Comparison of ENCODE assay signal across 20 cellular contexts in genomic region chr20:62733250-62733842, GRCh38. TPM values are rescaled to one million over a fixed set of nuclear protein-coding genes. Genes with fewer than 3 reads are reported as not detected.
A peak's percentile ranks its signal among the peaks of the same experiment; 100 is the strongest.
DNase-seq lines count a peak whose midpoint lies in the region; TF ChIP-seq lines count a peak whose summit lies in the region.
"Had no signal": no experiment of that assay in that cellular context is flagged by ENCODE, and none has a peak within 500 bp of the region (broad histone marks: within the 10 kb centered on the region; RNA-seq: fewer than 3 reads in every experiment).

No MANE protein-coding gene starts in this region.

- TF ChIP-seq CTCF in HEK293 (tag by site-specific recombination; IDR thresholded peaks at IDR 0.05) (no peak), GM13976 (IDR thresholded peaks at IDR 0.05; ENCODE audit: borderline replicate concordance, control extremely low read depth, extremely low read depth, insufficient read depth, missing control alignments) (no peak)

- DNase-seq in activated CD4-positive, alpha-beta memory T cell treated with anti-CD3 and anti-CD28 coated beads for 36 hours: peak; percentile 3
- DNase-seq in activated CD4-positive, alpha-beta memory T cell treated with anti-CD3 and anti-CD28 coated beads, Interleukin-2, amount 10 ng/mL, durations not matched to agents 7 days and 5 days: no peak
- peak in 3 of 61 donors; percentile 10 to 53 (median 39) for DNase-seq in caudate nucleus (lab: John Stamatoyannopoulos, UW)
- DNase-seq in retina: peak; percentile 14
- DNase-seq in posterior vena cava (ENCODE audit: low spot score): no peak
- no peak for DNase-seq in germinal center (ENCODE audit: low spot score)
- no peak for DNase-seq in GM13976 (ENCODE audit: low spot score)
- DNase-seq: 8988T, DMS79, KBM-7, MG63, NCI-H1105, NCI-H1694 treated with DMSO at 0.1 percent for 48 hours, SK-N-SH had no signal

- H3K4me3 Mint-ChIP-seq in activated CD4-positive, alpha-beta memory T cell treated with anti-CD3 and anti-CD28 coated beads for 36 hours: no peak overlapping the region
- no peak overlapping the region for H3K4me3 Mint-ChIP-seq in activated CD4-positive, alpha-beta memory T cell treated with anti-CD3 and anti-CD28 coated beads, Interleukin-2, amount 10 ng/mL, durations not matched to agents 7 days and 5 days

- peaks cover 2% of the 10 kb centered on the region for H3K27me3 Mint-ChIP-seq in activated CD4-positive, alpha-beta memory T cell treated with anti-CD3 and anti-CD28 coated beads for 36 hours
- peaks cover 54% of the 10 kb centered on the region for H3K27me3 Mint-ChIP-seq in activated CD4-positive, alpha-beta memory T cell treated with anti-CD3 and anti-CD28 coated beads, Interleukin-2, amount 10 ng/mL, durations not matched to agents 7 days and 5 days

- intact Hi-C loops in activated CD4-positive, alpha-beta memory T cell treated with anti-CD3 and anti-CD28 coated beads for 36 hours (cut with micrococcal nuclease): no loop called here
- intact Hi-C loops in posterior vena cava (cut with DNase I): no loop called here

- H3K9me3 Mint-ChIP-seq in activated CD4-positive, alpha-beta memory T cell treated with anti-CD3 and anti-CD28 coated beads for 36 hours: no peaks in the 10 kb centered on the region
- H3K9me3 Mint-ChIP-seq in activated CD4-positive, alpha-beta memory T cell treated with anti-CD3 and anti-CD28 coated beads, Interleukin-2, amount 10 ng/mL, durations not matched to agents 7 days and 5 days: no peaks in the 10 kb centered on the region

- in situ Hi-C loops in GM13976 (cut with MboI; ENCODE audit: low sequenced_read_pairs, unreplicated experiment): no loop called here

- peaks cover 9% of the 10 kb centered on the region for H3K4me1 Mint-ChIP-seq in activated CD4-positive, alpha-beta memory T cell treated with anti-CD3 and anti-CD28 coated beads for 36 hours (ENCODE audit: low read depth)
- H3K4me1 Mint-ChIP-seq in activated CD4-positive, alpha-beta memory T cell treated with anti-CD3 and anti-CD28 coated beads, Interleukin-2, amount 10 ng/mL, durations not matched to agents 7 days and 5 days: peaks cover 39% of the 10 kb centered on the region

- no peak overlapping the region for H3K27ac Mint-ChIP-seq in activated CD4-positive, alpha-beta memory T cell treated with anti-CD3 and anti-CD28 coated beads for 36 hours
- no peak overlapping the region for H3K27ac Mint-ChIP-seq in activated CD4-positive, alpha-beta memory T cell treated with anti-CD3 and anti-CD28 coated beads, Interleukin-2, amount 10 ng/mL, durations not matched to agents 7 days and 5 days

- CTCF ChIA-PET in activated CD4-positive, alpha-beta memory T cell treated with anti-CD3 and anti-CD28 coated beads for 36 hours (lab: Charles Lee): no interaction called here
- CTCF ChIA-PET in activated CD4-positive, alpha-beta memory T cell treated with anti-CD3 and anti-CD28 coated beads, Interleukin-2, amount 10 ng/mL, durations not matched to agents 7 days and 5 days (lab: Charles Lee): no interaction called here
- CTCF ChIA-PET in HEK293 (lab: Yijun Ruan, JAX): no interaction called here

- no peaks in the 10 kb centered on the region for H3K9me3 ChIP-seq in HEK293 (ENCODE audit: control insufficient read depth, insufficient read depth, low read depth, low read length)
- H3K9me3 ChIP-seq: HAP-1, MG63, SK-N-SH had no signal

- H3K36me3 ChIP-seq in HEK293 (ENCODE audit: control insufficient read depth in 2 of 2, insufficient read depth in 1 of 2, low read length in 2 of 2): no peaks in the 10 kb centered on the region
- H3K36me3 ChIP-seq: HAP-1, MG63 had no signal

- H3K4me1 ChIP-seq in HEK293 (ENCODE audit: control insufficient read depth, insufficient read depth, low read length): no peaks in the 10 kb centered on the region
- H3K4me1 ChIP-seq: HAP-1 had no signal

- no peaks in the 10 kb centered on the region for H3K36me3 Mint-ChIP-seq in activated CD4-positive, alpha-beta memory T cell treated with anti-CD3 and anti-CD28 coated beads for 36 hours
- H3K36me3 Mint-ChIP-seq in activated CD4-positive, alpha-beta memory T cell treated with anti-CD3 and anti-CD28 coated beads, Interleukin-2, amount 10 ng/mL, durations not matched to agents 7 days and 5 days (ENCODE audit: low read depth): no peaks in the 10 kb centered on the region

- POLR2A ChIA-PET in activated CD4-positive, alpha-beta memory T cell treated with anti-CD3 and anti-CD28 coated beads for 36 hours (lab: Charles Lee): no interaction called here
- POLR2A ChIA-PET in activated CD4-positive, alpha-beta memory T cell treated with anti-CD3 and anti-CD28 coated beads, Interleukin-2, amount 10 ng/mL, durations not matched to agents 7 days and 5 days (lab: Charles Lee): interaction anchor here (1.8 kb wide), 1 partner anchor 14 kb away, joined by 3 read pairs; no protein-coding TSS in a partner anchor
- POLR2A ChIA-PET in HEK293 (lab: Yijun Ruan, JAX): no interaction called here

- no peak overlapping the region for H3K27ac ChIP-seq in HEK293 (ENCODE audit: extremely low read depth, low read depth, low read length)
- H3K27ac ChIP-seq in caudate nucleus (ENCODE audit: low read depth, low read length): peak overlapping the region; percentile 44
- H3K27ac ChIP-seq: HL-60 had no signal

- H3K4me3 ChIP-seq in HEK293 (ENCODE audit: low read depth, low read length): no peak overlapping the region
- H3K4me3 ChIP-seq: GM12878, HAP-1, MG63 had no signal

TF ChIP-seq in HEK293, 187 proteins besides CTCF, POLR2A, EP300 and RAD21:
- TF ChIP-seq ZNF366 (tag by site-specific recombination; conservative IDR thresholded peaks at IDR 0.05): peak; percentile 39; the same call in 1 of the 2 replicates
- TF ChIP-seq ZSCAN18 (tag by site-specific recombination; IDR thresholded peaks at IDR 0.05): no peak
- TF ChIP-seq ZNF398 (tag by site-specific recombination; IDR thresholded peaks at IDR 0.05): peak; percentile 48
- TF ChIP-seq ZNF596 (tag by site-specific recombination; IDR thresholded peaks at IDR 0.05): 0 out of 2 replicates have a peak, but pooled peaks have one; percentile 14
- TF ChIP-seq ZNF488 (tag by site-specific recombination; IDR thresholded peaks at IDR 0.05): no peak
- TF ChIP-seq ZBTB6 (tag by site-specific recombination; IDR thresholded peaks at IDR 0.05): no peak
- peak; percentile 96 for TF ChIP-seq PRDM1 (tag by site-specific recombination; IDR thresholded peaks at IDR 0.05)
- TF ChIP-seq ZNF302 (tag by site-specific recombination; IDR thresholded peaks at IDR 0.05; ENCODE audit: low read depth): no peak
TF ChIP-seq in HEK293: peak in this region for 4.

RNA-seq across cellular contexts. Expression of gene NTSR1, which starts 24.7 kb away (rescaled TPM):
- not detected for total RNA-seq in activated CD4-positive, alpha-beta memory T cell treated with anti-CD3 and anti-CD28 coated beads for 36 hours
- not detected for total RNA-seq in activated CD4-positive, alpha-beta memory T cell treated with anti-CD3 and anti-CD28 coated beads, Interleukin-2, amount 10 ng/mL, durations not matched to agents 7 days and 5 days
- under 1 TPM in 1 of 2 donors, not detected in 1; 0.14 TPM for total RNA-seq in posterior vena cava
- total RNA-seq: G401, GM12878, Right ventricle myocardium inferior had no signal

Comparison
In these comparisons a context has a peak if more than half of its experiments do, and no peak if none do; other contexts are left out.
1. DNase-seq: peak in activated CD4-positive, alpha-beta memory T cell treated with anti-CD3 and anti-CD28 coated beads for 36 hours (single experiment) and retina (single experiment); none in activated CD4-positive, alpha-beta memory T cell treated with anti-CD3 and anti-CD28 coated beads, Interleukin-2, amount 10 ng/mL, durations not matched to agents 7 days and 5 days (single experiment), posterior vena cava (single experiment), germinal center (single experiment) and GM13976 (single experiment).